In the genomic region with DNA sequence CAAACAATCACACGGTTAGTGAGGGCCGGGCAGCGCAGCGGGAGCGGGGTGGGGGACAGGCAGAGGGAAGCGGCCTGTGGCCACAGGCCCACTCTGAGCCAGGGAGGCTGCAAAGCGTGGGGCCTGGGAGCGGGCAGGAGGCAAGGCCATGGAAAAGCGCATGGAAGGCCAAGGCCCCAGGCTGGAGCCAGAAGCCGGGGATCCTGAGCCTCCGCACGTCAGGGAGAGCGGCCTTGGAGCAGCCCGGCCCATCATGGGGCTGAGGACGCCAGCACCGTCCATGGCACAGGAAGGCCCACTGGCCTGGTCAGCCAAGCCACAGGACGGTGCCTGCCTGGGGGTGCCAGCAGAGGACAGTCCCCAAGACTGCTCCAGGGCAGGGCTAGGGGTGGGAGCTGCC, we compare ENCODE assay signal across 7 cellular contexts. TPM values are rescaled to one million over a fixed set of nuclear protein-coding genes. Genes with fewer than 3 reads are reported as not detected.
"Had no signal": no experiment of that assay in that cellular context is flagged by ENCODE, and none has a peak within 500 bp of the region (broad histone marks: within the 10 kb centered on the region; RNA-seq: fewer than 3 reads in every experiment).

No MANE protein-coding gene starts in this region.

- H3K4me1 Mint-ChIP-seq: GM23338 had no signal

- H3K27ac Mint-ChIP-seq: GM23338, HFFc6 had no signal

- H2AFZ ChIP-seq: GM23338 had no signal

- H3K4me3 Mint-ChIP-seq: GM23338, HFFc6 had no signal

- H3K4me2 ChIP-seq: GM23338 had no signal

- H3K4me1 ChIP-seq: HAP-1 had no signal

- H3K4me3 ChIP-seq: GM23338, HAP-1, K562 had no signal

- DNase-seq: HFFc6, IMR-90 had no signal

- H3K9me3 ChIP-seq: HAP-1 had no signal

- ATAC-seq: K562 had no signal

- H3K9me3 Mint-ChIP-seq: GM23338, HFFc6 had no signal

RNA-seq across cellular contexts. Expression of gene AQP12A, which starts 43.1 kb away (rescaled TPM):
- total RNA-seq: GM23338, H1, HFFc6, HT-29, IMR-90, K562 had no signal
- polyA plus RNA-seq: GM23338, H1, IMR-90, K562 had no signal

RNA-seq across cellular contexts. Expression of gene AQP12B, which starts 52.1 kb away (rescaled TPM):
- total RNA-seq: GM23338, H1, HFFc6, HT-29, IMR-90, K562 had no signal
- polyA plus RNA-seq: GM23338, H1, IMR-90, K562 had no signal
